ENCODE assay signal across 8 cellular contexts in genomic region chr6:4774715-4775590, GRCh38. TPM values are rescaled to one million over a fixed set of nuclear protein-coding genes. Genes with fewer than 3 reads are reported as not detected.
DNase-seq lines count a peak whose midpoint lies in the region; ATAC-seq and TF ChIP-seq lines count a peak whose summit lies in the region.

No MANE protein-coding gene starts in this region.

- CTCF ChIA-PET in Calu3 (lab: Charles Lee), result interaction anchor here (1.5 kb wide), 1 partner anchor 461 kb away, joined by 3 read pairs; no protein-coding TSS in a partner anchor
- CTCF ChIA-PET in HEK293T (lab: Yijun Ruan, JAX), result no interaction called here

- peak overlapping the region; percentile 98 for H3K4me3 Mint-ChIP-seq in Calu3 (ENCODE audit: low read depth, unreplicated experiment)

- peak overlapping the region; percentile 35 for H3K4me3 ChIP-seq in Jurkat, Clone E6-1 (ENCODE audit: low read length)
- peak overlapping the region; percentile 63 for H3K4me3 ChIP-seq in fibroblast of villous mesenchyme (ENCODE audit: low read depth, low read length)
- peak overlapping the region; percentile 64 to 70 for H3K4me3 ChIP-seq in neutrophil (ENCODE audit: low read depth in 1 of 2, low read length in 1 of 2)

- DNase-seq in Calu3 (peak; percentile 34), fibroblast of villous mesenchyme (ENCODE audit: low read depth) (no peak), HEK293T (ENCODE audit: extremely low spot score) (no peak)
- DNase-seq in Jurkat, Clone E6-1 (ENCODE audit: low read depth, low spot score), result no peak
- peak; percentile 30 to 48 for DNase-seq in activated T-cell treated with anti-CD3 and anti-CD28 coated beads, Interleukin-2, amount 50 U/mL, for 48 hours
- DNase-seq in NK-92 treated with Interleukin-12 subunit alpha and Interleukin-12 subunit beta, amount 100 ng/mL, for 24 hours (lab: John Stamatoyannopoulos, UW), result no peak

- POLR2A ChIA-PET in HEK293T (lab: Yijun Ruan, JAX), result no interaction called here

- H3K27ac ChIP-seq in neutrophil, result peak overlapping the region; percentile 69

- no peak for ATAC-seq in HG03565 (IDR thresholded peaks at IDR 0.05; ENCODE audit: unreplicated experiment)

- H3K4me1 ChIP-seq in neutrophil (ENCODE audit: control insufficient read depth in 1 of 2, insufficient read depth in 1 of 2, low read depth in 1 of 2, low read length in 1 of 2), result peaks cover 21% of the 10 kb centered on the region in 2 experiments

- H3K4me1 Mint-ChIP-seq in Calu3 (ENCODE audit: low read depth, unreplicated experiment), result peaks cover 21% of the 10 kb centered on the region

- H3K27me3 Mint-ChIP-seq in Calu3 (ENCODE audit: unreplicated experiment), result peaks cover 21% of the 10 kb centered on the region

- no peaks in the 10 kb centered on the region for H3K9me3 ChIP-seq in neutrophil

- H3K27ac Mint-ChIP-seq in Calu3 (ENCODE audit: unreplicated experiment), result peak overlapping the region; percentile 88

- no TSS peak for BruUV-seq in Calu3 (replicated peaks; lab: Mats Ljungman, UMichigan)

- no peaks in the 10 kb centered on the region for H3K9me3 Mint-ChIP-seq in Calu3 (ENCODE audit: low read depth, unreplicated experiment)

- no peaks in the 10 kb centered on the region for H3K36me3 ChIP-seq in neutrophil

- peaks cover 27% of the 10 kb centered on the region for H3K36me3 Mint-ChIP-seq in Calu3 (ENCODE audit: insufficient read depth, unreplicated experiment)

- H3K27me3 ChIP-seq in neutrophil, result peaks cover 40% of the 10 kb centered on the region

- no peak for TF ChIP-seq CTCF in Calu3 (IDR thresholded peaks at IDR 0.05; ENCODE audit: unreplicated experiment)
- TF ChIP-seq CTCF in fibroblast of villous mesenchyme (IDR thresholded peaks at IDR 0.05; ENCODE audit: insufficient read depth, low read depth, low read length), result no peak
- no peak for TF ChIP-seq CTCF in neutrophil (IDR thresholded peaks at IDR 0.05)

- intact Hi-C loops in Calu3 (cut with micrococcal nuclease; ENCODE audit: unreplicated experiment), result loop anchor here (1.0 to 10.0 kb wide), 3 partner anchors 161 to 460 kb away; no protein-coding TSS in a partner anchor

TF ChIP-seq in HEK293T, 16 proteins besides CTCF, POLR2A, EP300 and RAD21:
- no peak for TF ChIP-seq TARDBP (IDR thresholded peaks at IDR 0.05)
- no peak for TF ChIP-seq FOXK2 (IDR thresholded peaks at IDR 0.05)
- TF ChIP-seq CTBP1 (IDR thresholded peaks at IDR 0.05; ENCODE audit: borderline replicate concordance), result no peak
- no peak for TF ChIP-seq BHLHE40 (IDR thresholded peaks at IDR 0.05; ENCODE audit: borderline replicate concordance)

RNA-seq across cellular contexts. Expression of gene CDYL, which starts 1.3 kb away (rescaled TPM):
- total RNA-seq in Calu3 (2022) (45.2 and 48.9 TPM in 2 replicates), fibroblast of villous mesenchyme (37.1 and 38.7 TPM in 2 replicates)
- polyA plus RNA-seq in Jurkat, Clone E6-1 (2012; ENCODE audit: insufficient read depth, insufficient read length), result 22.2 TPM

Comparison
In these comparisons a context has a peak if more than half of its experiments do, and no peak if none do; other contexts are left out.
1. DNase-seq: peak in Calu3 (single experiment) and activated T-cell treated with anti-CD3 and anti-CD28 coated beads, Interleukin-2, amount 50 U/mL, for 48 hours (2 of 2); none in Jurkat, Clone E6-1 (single experiment), fibroblast of villous mesenchyme (single experiment), NK-92 treated with Interleukin-12 subunit alpha and Interleukin-12 subunit beta, amount 100 ng/mL, for 24 hours (single experiment) and HEK293T (single experiment).
2. Peak in every context shown above with its lines, with median percentiles within 50 percentile points of each other: H3K4me3 ChIP-seq.